21 cellular contexts compared by ENCODE assay signal in the genomic region with DNA sequence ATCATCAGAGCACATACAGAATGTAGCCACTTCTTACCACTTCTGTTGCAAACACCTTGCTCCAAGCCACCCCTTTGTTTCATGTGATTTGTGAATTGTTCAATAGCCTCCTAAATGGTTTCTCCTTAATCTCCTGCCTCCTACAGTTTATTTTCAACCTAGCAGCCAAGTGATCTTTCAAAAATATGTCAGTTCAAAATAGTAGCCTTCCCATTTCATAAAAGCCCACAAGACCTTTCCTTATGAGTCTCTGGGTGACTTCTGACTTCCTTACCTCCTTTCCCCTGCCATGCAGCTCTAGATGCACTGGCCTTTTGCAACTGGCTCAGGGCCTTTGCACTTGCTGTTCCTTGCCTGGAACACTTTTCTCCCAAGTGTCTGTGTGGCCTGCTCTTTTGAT. TPM values are rescaled to one million over a fixed set of nuclear protein-coding genes. Genes with fewer than 3 reads are reported as not detected.
DNase-seq lines count a peak whose midpoint lies in the region; ATAC-seq and TF ChIP-seq lines count a peak whose summit lies in the region.
"Had no signal": no experiment of that assay in that cellular context is flagged by ENCODE, and none has a peak within 500 bp of the region (broad histone marks: within the 10 kb centered on the region; RNA-seq: fewer than 3 reads in every experiment).

No MANE protein-coding gene starts in this region.

- H3K4me1 Mint-ChIP-seq in H9, result peaks cover 5% of the 10 kb centered on the region in 2 experiments

- H3K27me3 ChIP-seq in H9 (ENCODE audit: insufficient read depth, low read length), result no peaks in the 10 kb centered on the region
- H3K27me3 ChIP-seq: BE2C; BLaER1 treated with 17β-estradiol and CSF1 and Interleukin-3, amounts not matched to agents 10 nM and 100 nM had no signal

- H3K4me3 Mint-ChIP-seq in H9, result no peak overlapping the region
- H3K4me3 Mint-ChIP-seq: CD14-positive monocyte; CD4-positive, alpha-beta T cell; CD8-positive, alpha-beta memory T cell; GM23338 had no signal

- no peaks in the 10 kb centered on the region for H4K20me1 ChIP-seq in H9 (ENCODE audit: control insufficient read depth, insufficient read depth, insufficient read length)
- H4K20me1 ChIP-seq: BLaER1 treated with 17β-estradiol and CSF1 and Interleukin-3, amounts not matched to agents 10 nM and 100 nM had no signal

- no peak for TF ChIP-seq CTCF in 22Rv1 (IDR thresholded peaks at IDR 0.05)
- peak; percentile 5 for TF ChIP-seq CTCF in choroid plexus epithelial cell (conservative IDR thresholded peaks at IDR 0.05; ENCODE audit: low read depth, low read length)
- no peak for TF ChIP-seq CTCF in H9 (conservative IDR thresholded peaks at IDR 0.05)

- H4K91ac ChIP-seq in H9 (ENCODE audit: insufficient read length, low read depth, low read length), result no peak overlapping the region

- H2BK20ac ChIP-seq in H9 (ENCODE audit: low read depth, low read length, poor library complexity, severe bottlenecking), result no peak overlapping the region

- H4K5ac ChIP-seq in H9 (ENCODE audit: insufficient read length, low read depth, low read length), result no peak overlapping the region

- H3K14ac ChIP-seq in H9 (ENCODE audit: insufficient read depth, low read length), result no peak overlapping the region

- H3K9ac ChIP-seq in H9 (ENCODE audit: extremely low read depth, insufficient read length, low read length), result no peak overlapping the region
- H3K9ac ChIP-seq: BLaER1 treated with 17β-estradiol and CSF1 and Interleukin-3, amounts not matched to agents 10 nM and 100 nM had no signal

- no peaks in the 10 kb centered on the region; the same call in 1 of the 2 replicates for H3K4me1 ChIP-seq in H9 (ENCODE audit: insufficient read depth, low read length)
- H3K4me1 ChIP-seq: BE2C had no signal

- H3K27me3 Mint-ChIP-seq in H9 (ENCODE audit: low read depth), result no peaks in the 10 kb centered on the region
- H3K27me3 Mint-ChIP-seq: CD4-positive, alpha-beta T cell; CD8-positive, alpha-beta memory T cell had no signal

- H2BK15ac ChIP-seq in H9 (ENCODE audit: low read depth, low read length), result no peak overlapping the region

- ATAC-seq in activated naive CD4-positive, alpha-beta T cell treated with anti-CD3 and anti-CD28 coated beads, Interleukin-2, amount 50 U/mL, for 72 hours, result no peak
- ATAC-seq in HG03565 (IDR thresholded peaks at IDR 0.05; ENCODE audit: unreplicated experiment), result no peak
- ATAC-seq: A549, GM23338 had no signal

- no peak overlapping the region for H3T11ph ChIP-seq in H9 (ENCODE audit: low read length)

- H2BK5ac ChIP-seq in H9 (ENCODE audit: insufficient read length, low read length), result no peak overlapping the region

- no peaks in the 10 kb centered on the region for H3K79me1 ChIP-seq in H9 (ENCODE audit: insufficient read depth, low read depth, low read length, poor library complexity, severe bottlenecking)

- no peaks in the 10 kb centered on the region for H3K36me3 Mint-ChIP-seq in activated naive CD4-positive, alpha-beta T cell treated with anti-CD3 and anti-CD28 coated beads, Interleukin-2, amount 50 U/mL, for 72 hours
- H3K36me3 Mint-ChIP-seq in H9 (ENCODE audit: insufficient read depth in 1 of 3, low read depth in 3 of 3), result no peaks in the 10 kb centered on the region; a peak in 1 of 7 replicates
- H3K36me3 Mint-ChIP-seq: CD14-positive monocyte had no signal

- no peak overlapping the region for H3K4me3 ChIP-seq in choroid plexus epithelial cell (ENCODE audit: low read depth, low read length)
- H3K4me3 ChIP-seq: A549; BLaER1 treated with 17β-estradiol and CSF1 and Interleukin-3, amounts not matched to agents 10 nM and 100 nM; GM23338; HAP-1 had no signal

- no peak overlapping the region for H3K4ac ChIP-seq in H9 (ENCODE audit: low read depth, low read length)

- H3K23me2 ChIP-seq in H9 (ENCODE audit: insufficient read length, low read depth, low read length, poor library complexity, severe bottlenecking), result peaks cover 6% of the 10 kb centered on the region

- H3K18ac ChIP-seq in H9 (ENCODE audit: insufficient read length, low read depth, low read length), result no peak overlapping the region

- DNase-seq in OCI-M1 (lab: John Stamatoyannopoulos, UW) (peak; percentile 7), choroid plexus epithelial cell (ENCODE audit: low read depth) (no peak), H9 (no peak)
- DNase-seq in activated naive CD4-positive, alpha-beta T cell treated with anti-CD3 and anti-CD28 coated beads, Interleukin-2, amount 50 U/mL, for 72 hours (ENCODE audit: low spot score in 2 of 2), result no peak
- DNase-seq: 8988T; ACHN; AML-193; BE2C; Calu3; CD4-positive, alpha-beta T cell; CD8-positive, alpha-beta memory T cell; COR-L47; DMS153; DND-41 had no signal

- H3K27ac ChIP-seq in 22Rv1 (peak overlapping the region; percentile 93), H9 (ENCODE audit: insufficient read length, low read depth, low read length) (no peak overlapping the region)
- H3K27ac ChIP-seq: A549; BLaER1 treated with 17β-estradiol and CSF1 and Interleukin-3, amounts not matched to agents 10 nM and 100 nM had no signal

- no peak overlapping the region for H2BK12ac ChIP-seq in H9 (ENCODE audit: insufficient read length, low read depth, low read length)

- H3K23ac ChIP-seq in H9 (ENCODE audit: insufficient read length, low read depth, low read length), result no peak overlapping the region

- H3K9me3 ChIP-seq in H9 (ENCODE audit: control insufficient read depth, low read depth, low read length), result no peaks in the 10 kb centered on the region
- H3K9me3 ChIP-seq: A549; BE2C; BLaER1 treated with 17β-estradiol and CSF1 and Interleukin-3, amounts not matched to agents 10 nM and 100 nM; HAP-1 had no signal

- H4K8ac ChIP-seq in H9 (replicated peaks; ENCODE audit: insufficient read length, low read depth, low read length), result no peak overlapping the region

- no peak overlapping the region for H2AFZ ChIP-seq in H9 (ENCODE audit: low read length)
- H2AFZ ChIP-seq: GM23338 had no signal

- no peaks in the 10 kb centered on the region for H3K9me3 Mint-ChIP-seq in activated naive CD4-positive, alpha-beta T cell treated with anti-CD3 and anti-CD28 coated beads, Interleukin-2, amount 50 U/mL, for 72 hours
- no peaks in the 10 kb centered on the region; a peak in 1 of 5 replicates for H3K9me3 Mint-ChIP-seq in H9
- H3K9me3 Mint-ChIP-seq: CD14-positive monocyte; CD4-positive, alpha-beta T cell; CD8-positive, alpha-beta memory T cell; GM23338 had no signal

- no peak overlapping the region for H3K56ac ChIP-seq in H9 (ENCODE audit: insufficient read length, low read depth, low read length)

- no peaks in the 10 kb centered on the region for H3K79me2 ChIP-seq in H9 (ENCODE audit: insufficient read depth, low read length)

- no peak overlapping the region for H2AK5ac ChIP-seq in H9 (ENCODE audit: insufficient read length, low read length)

- H3K27ac Mint-ChIP-seq in activated naive CD4-positive, alpha-beta T cell treated with anti-CD3 and anti-CD28 coated beads, Interleukin-2, amount 50 U/mL, for 72 hours, result no peak overlapping the region
- H3K27ac Mint-ChIP-seq in H9, result no peak overlapping the region
- H3K27ac Mint-ChIP-seq: CD14-positive monocyte; CD4-positive, alpha-beta T cell; CD8-positive, alpha-beta memory T cell; GM23338 had no signal

- no peak overlapping the region for H3K4me2 ChIP-seq in H9 (ENCODE audit: insufficient read depth, insufficient read length, low read length)
- H3K4me2 ChIP-seq: A549; BLaER1 treated with 17β-estradiol and CSF1 and Interleukin-3, amounts not matched to agents 10 nM and 100 nM; GM23338 had no signal

- no peak overlapping the region for H2BK120ac ChIP-seq in H9 (ENCODE audit: low read depth, low read length, poor library complexity, severe bottlenecking)

RNA-seq across cellular contexts. Expression of gene MINDY4, which starts 4.8 kb away (rescaled TPM):
- 1 to 10 TPM in 1 of 2 donors, under 1 TPM in 1; 0.32 to 1.9 TPM for total RNA-seq in activated naive CD4-positive, alpha-beta T cell treated with anti-CD3 and anti-CD28 coated beads, Interleukin-2, amount 50 U/mL, for 72 hours
- 2.6 and 3.1 TPM in 2 replicates for total RNA-seq in H9 (2021)

RNA-seq across cellular contexts. Expression of gene INMT, which starts 24.1 kb away (rescaled TPM):
- total RNA-seq in activated naive CD4-positive, alpha-beta T cell treated with anti-CD3 and anti-CD28 coated beads, Interleukin-2, amount 50 U/mL, for 72 hours, result under 1 TPM in 1 of 2 donors, not detected in 1; 0.33 TPM
- 0.59 and 0.70 TPM in 2 replicates for total RNA-seq in H9 (2021)
- total RNA-seq: Calu3 had no signal
